In genomic region chr6:96856822-96857221, GRCh38 we compare ENCODE assay signal across 21 cellular contexts.
"Had no signal": no experiment of that assay in that cellular context is flagged by ENCODE, and none has a peak within 500 bp of the region (broad histone marks: within the 10 kb centered on the region; RNA-seq: fewer than 3 reads in every experiment).

No MANE protein-coding gene starts in this region.

- H3K36me3 ChIP-seq: sigmoid colon, spleen, thyroid gland, transverse colon, upper lobe of left lung, vagina had no signal

- ATAC-seq: left lobe of liver; natural killer cell; psoas muscle; stimulated activated effector memory CD8-positive, alpha-beta T cell treated with anti-CD3 and anti-CD28 coated beads, Interleukin-12 subunit alpha, Interleukin-12 subunit beta, amount 100 ng/mL, for 72 hours had no signal

- H3K4me3 ChIP-seq: lung, psoas muscle, sigmoid colon, spleen, testis, thyroid gland, transverse colon, upper lobe of left lung, vagina had no signal

- H3K27ac ChIP-seq: parathyroid adenoma, psoas muscle, sigmoid colon, spleen, testis, thyroid gland, transverse colon, upper lobe of left lung, vagina had no signal

- DNase-seq: hippocampal formation; kidney glomerular epithelial cell; left cardiac atrium; naive B cell; natural killer cell; nucleus accumbens; psoas muscle; sigmoid colon; small intestine; spleen; stimulated activated CD4-positive, alpha-beta T cell treated with anti-CD3 and anti-CD28 coated beads, Interleukin-4, amount 100 ng/mL, for 24 hours; stimulated activated naive CD4-positive, alpha-beta T cell; testis; thyroid gland; transverse colon; upper lobe of left lung had no signal

- H3K9me3 ChIP-seq: psoas muscle, sigmoid colon, testis, thyroid gland, transverse colon, upper lobe of left lung, vagina had no signal

- H3K27me3 ChIP-seq: sigmoid colon, testis, thyroid gland, transverse colon, upper lobe of left lung, vagina had no signal

- H3K4me1 ChIP-seq: parathyroid adenoma, psoas muscle, sigmoid colon, spleen, testis, thyroid gland, transverse colon, upper lobe of left lung, vagina had no signal
